In the genomic region with DNA sequence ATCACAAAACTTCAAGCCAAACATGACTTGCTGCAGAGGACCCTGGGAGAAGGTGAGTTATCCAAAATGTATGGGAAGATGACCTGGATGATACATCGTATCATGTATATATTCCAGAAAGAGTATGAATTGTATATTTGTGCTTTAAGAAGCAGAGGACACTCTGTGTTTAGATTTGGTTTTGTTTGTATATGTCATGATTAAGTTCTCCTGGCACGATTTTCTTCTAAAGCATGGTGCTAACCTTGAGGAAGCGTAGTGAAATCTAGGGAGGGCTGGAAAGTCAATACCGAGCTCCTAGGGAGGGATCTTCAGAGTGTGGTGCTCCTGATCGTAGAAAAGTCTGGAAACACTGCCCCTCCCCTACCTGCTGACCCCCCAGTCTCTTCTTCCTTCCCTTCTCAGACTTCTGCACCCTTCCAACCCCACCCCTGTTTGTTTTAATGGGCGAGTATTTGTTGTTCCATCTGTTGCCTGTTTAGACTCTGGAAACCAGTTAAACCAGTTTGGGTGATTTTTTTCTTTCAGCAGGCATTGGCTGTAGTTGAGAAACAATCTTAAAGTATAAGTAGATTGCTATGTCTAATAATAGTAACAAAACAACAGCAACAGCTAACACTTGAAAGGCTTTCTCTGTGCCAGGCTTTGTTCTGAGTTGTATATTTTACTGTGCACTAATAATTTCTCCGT, we compare ENCODE assay signal across 13 cellular contexts.
DNase-seq lines count a peak whose midpoint lies in the region; ATAC-seq, FAIRE-seq and TF ChIP-seq lines count a peak whose summit lies in the region.
"Had no signal": no experiment of that assay in that cellular context is flagged by ENCODE, and none has a peak within 500 bp of the region (broad histone marks: within the 10 kb centered on the region; RNA-seq: fewer than 3 reads in every experiment).

No MANE protein-coding gene starts in this region.

- no peaks in the 10 kb centered on the region for H3K36me3 ChIP-seq in endodermal cell (ENCODE audit: control insufficient read depth, insufficient read depth, low read length)
- H3K36me3 ChIP-seq in lung (ENCODE audit: control insufficient read depth in 2 of 2, insufficient read depth in 2 of 2, low read length in 2 of 2), result peaks cover 4 to 7% of the 10 kb centered on the region in 2 donors
- H3K36me3 ChIP-seq in tibial nerve, result peaks cover 0 to 23% (median 0%) of the 10 kb centered on the region in 3 donors
- peaks cover 0 to 8% of the 10 kb centered on the region in 2 donors for H3K36me3 ChIP-seq in kidney (ENCODE audit: control insufficient read depth in 1 of 2, insufficient read depth in 2 of 2, low read length in 2 of 2)
- H3K36me3 ChIP-seq: right lobe of liver had no signal

- no peaks in the 10 kb centered on the region for H3K27me3 Mint-ChIP-seq in endodermal cell (ENCODE audit: insufficient read depth)
- peaks cover 14% of the 10 kb centered on the region for H3K27me3 Mint-ChIP-seq in CD4-positive, alpha-beta T cell
- H3K27me3 Mint-ChIP-seq: memory B cell had no signal

- H3K9me3 ChIP-seq in endodermal cell (ENCODE audit: control insufficient read depth, low read length) (peaks cover 16% of the 10 kb centered on the region), lung (ENCODE audit: control insufficient read depth in 2 of 2, insufficient read depth in 1 of 2, low read length in 1 of 2) (no peaks in the 10 kb centered on the region), tibial nerve (no peaks in the 10 kb centered on the region), kidney (ENCODE audit: control insufficient read depth in 1 of 2, low read length in 2 of 2) (no peaks in the 10 kb centered on the region)
- H3K9me3 ChIP-seq in CD4-positive, alpha-beta T cell (ENCODE audit: control insufficient read depth, low read length), result no peaks in the 10 kb centered on the region
- H3K9me3 ChIP-seq: right lobe of liver had no signal

- H3K36me3 Mint-ChIP-seq in endodermal cell (ENCODE audit: low read depth), result peaks cover 26% of the 10 kb centered on the region
- H3K36me3 Mint-ChIP-seq in CD4-positive, alpha-beta T cell (ENCODE audit: low read depth), result no peaks in the 10 kb centered on the region
- H3K36me3 Mint-ChIP-seq: memory B cell had no signal

- no peak overlapping the region for H3K4me3 ChIP-seq in endodermal cell (ENCODE audit: low read length)
- H3K4me3 ChIP-seq in lung, result no peak overlapping the region
- no peak overlapping the region for H3K4me3 ChIP-seq in tibial nerve
- no peak overlapping the region for H3K4me3 ChIP-seq in kidney (ENCODE audit: low read length in 2 of 2)
- H3K4me3 ChIP-seq: right lobe of liver had no signal

- no peak for TF ChIP-seq EP300 in tibial nerve (IDR thresholded peaks at IDR 0.05)

- intact Hi-C loops in CD4-positive, alpha-beta T cell (cut with DNase I, micrococcal nuclease), result no loop called here
- intact Hi-C loops in kidney (cut with DNase I), result no loop called here

- DNase-seq in SIG-M5 treated with dmso at 0.1 percent for 504 hours (lab: John Stamatoyannopoulos, UW; ENCODE audit: unreplicated experiment) (peak; percentile 60), SIG-M5 (lab: John Stamatoyannopoulos, UW) (no peak), endodermal cell (no peak), lung (ENCODE audit: low spot score) (no peak), tibial nerve (ENCODE audit: low spot score in 2 of 2) (no peak), kidney (no peak)
- no peak for DNase-seq in CD4-positive, alpha-beta T cell
- DNase-seq in stimulated activated naive CD8-positive, alpha-beta T cell treated with anti-CD3 and anti-CD28 coated beads, Interleukin-15, Interleukin-2, amounts not matched to agents 100 U/mL and 50 U/mL, for 24 hours, result no peak
- DNase-seq: NCI-H1436 treated with DMSO at 0.1 percent for 48 hours, right lobe of liver had no signal

- TF ChIP-seq POLR2A in tibial nerve (IDR thresholded peaks at IDR 0.05), result no peak

- H3K4me1 ChIP-seq in endodermal cell (ENCODE audit: control insufficient read depth, insufficient read depth, low read length) (no peaks in the 10 kb centered on the region), lung (ENCODE audit: control insufficient read depth in 2 of 2, insufficient read depth in 2 of 2, low read length in 2 of 2) (peaks cover 6 to 17% of the 10 kb centered on the region in 2 donors), tibial nerve (peaks cover 0 to 23% (median 5%) of the 10 kb centered on the region in 4 donors), kidney (ENCODE audit: control insufficient read depth in 1 of 2, insufficient read depth in 1 of 2, low read depth in 1 of 2, low read length in 2 of 2) (peaks cover 4 to 14% of the 10 kb centered on the region in 2 donors)
- H3K4me1 ChIP-seq: right lobe of liver had no signal

- H3K9me3 Mint-ChIP-seq in endodermal cell, result peaks cover 9% of the 10 kb centered on the region
- no peaks in the 10 kb centered on the region for H3K9me3 Mint-ChIP-seq in CD4-positive, alpha-beta T cell
- H3K9me3 Mint-ChIP-seq: memory B cell had no signal

- WGBS in endodermal cell (ENCODE audit: insufficient coverage in 1 of 2, insufficient read length in 1 of 2), 2 experiments, result 93 to 100% methylated on average over 3 to 7 of the region's 7 CpGs
- WGBS in lung, 2 donors, result 54 to 75% methylated on average over 7 of the region's 7 CpGs
- 70 to 77% methylated on average over 7 of the region's 7 CpGs for WGBS in tibial nerve, 2 donors

- H3K27me3 ChIP-seq in endodermal cell (ENCODE audit: control insufficient read depth, insufficient read depth, low read length, poor library complexity, severe bottlenecking) (no peaks in the 10 kb centered on the region), lung (ENCODE audit: control insufficient read depth, insufficient read depth) (no peaks in the 10 kb centered on the region), tibial nerve (no peaks in the 10 kb centered on the region)
- H3K27me3 ChIP-seq in CD4-positive, alpha-beta T cell (ENCODE audit: control insufficient read depth, insufficient read depth, low read length), result no peaks in the 10 kb centered on the region
- H3K27me3 ChIP-seq: right lobe of liver had no signal

- POLR2A ChIA-PET in CD4-positive, alpha-beta T cell (lab: Charles Lee), result no interaction called here

- H3K4me1 Mint-ChIP-seq in endodermal cell, result peaks cover 7% of the 10 kb centered on the region
- no peaks in the 10 kb centered on the region for H3K4me1 Mint-ChIP-seq in CD4-positive, alpha-beta T cell (ENCODE audit: low read depth)
- H3K4me1 Mint-ChIP-seq: memory B cell had no signal

- no peak for FAIRE-seq in kidney (lab: Jason Lieb, UNC)
- FAIRE-seq: TTC549 had no signal

- CTCF ChIA-PET in CD4-positive, alpha-beta T cell (lab: Charles Lee), result no interaction called here

- H3K27ac ChIP-seq in endodermal cell (ENCODE audit: low read depth, low read length), result no peak overlapping the region
- H3K27ac ChIP-seq in lung (ENCODE audit: low read depth in 1 of 2, low read length in 1 of 2), result peak overlapping the region; percentile 70 to 81
- peak overlapping the region in 1 of 4 donors; percentile 2 for H3K27ac ChIP-seq in tibial nerve
- no peak overlapping the region for H3K27ac ChIP-seq in CD4-positive, alpha-beta T cell (ENCODE audit: low read depth, low read length)
- no peak overlapping the region for H3K27ac ChIP-seq in kidney (ENCODE audit: low read depth in 2 of 2, low read length in 2 of 2)
- H3K27ac ChIP-seq: right lobe of liver had no signal

- H3K9ac ChIP-seq in endodermal cell (ENCODE audit: extremely low read depth, low read length, poor library complexity, severe bottlenecking) (no peak overlapping the region), kidney (ENCODE audit: low read length in 2 of 2) (no peak overlapping the region)

- TF ChIP-seq CTCF in endodermal cell (conservative IDR thresholded peaks at IDR 0.05) (no peak), lung (IDR thresholded peaks at IDR 0.05; ENCODE audit: control extremely low read depth, extremely low read depth) (no peak), tibial nerve (IDR thresholded peaks at IDR 0.05) (no peak), kidney (IDR thresholded peaks at IDR 0.05; ENCODE audit: borderline replicate concordance, extremely low read depth, insufficient read depth) (no peak)
- no peak for TF ChIP-seq CTCF in CD4-positive, alpha-beta T cell (IDR thresholded peaks at IDR 0.05)

- peak overlapping the region; percentile 53 for H3K27ac Mint-ChIP-seq in endodermal cell
- no peak overlapping the region for H3K27ac Mint-ChIP-seq in CD4-positive, alpha-beta T cell
- H3K27ac Mint-ChIP-seq: memory B cell had no signal

- no peak overlapping the region for H3K4me3 Mint-ChIP-seq in endodermal cell
- H3K4me3 Mint-ChIP-seq in CD4-positive, alpha-beta T cell, result no peak overlapping the region
- H3K4me3 Mint-ChIP-seq: memory B cell had no signal

- ATAC-seq in lung (ENCODE audit: insufficient read depth, low FRiP score), result peak; percentile 29
- ATAC-seq in CD4-positive, alpha-beta T cell (ENCODE audit: poor library complexity), result no peak
- no peak for ATAC-seq in stimulated activated naive CD8-positive, alpha-beta T cell treated with anti-CD3 and anti-CD28 coated beads, Interleukin-15, Interleukin-2, amounts not matched to agents 100 U/mL and 50 U/mL, for 24 hours
- ATAC-seq: Panc1, right lobe of liver had no signal

Comparison
In these comparisons a context has a peak if more than half of its experiments do, and no peak if none do; other contexts are left out.
1. H3K27ac ChIP-seq: peak in lung (2 of 2); none in endodermal cell (single experiment), CD4-positive, alpha-beta T cell (single experiment) and kidney (0 of 2).